In the genomic region with DNA sequence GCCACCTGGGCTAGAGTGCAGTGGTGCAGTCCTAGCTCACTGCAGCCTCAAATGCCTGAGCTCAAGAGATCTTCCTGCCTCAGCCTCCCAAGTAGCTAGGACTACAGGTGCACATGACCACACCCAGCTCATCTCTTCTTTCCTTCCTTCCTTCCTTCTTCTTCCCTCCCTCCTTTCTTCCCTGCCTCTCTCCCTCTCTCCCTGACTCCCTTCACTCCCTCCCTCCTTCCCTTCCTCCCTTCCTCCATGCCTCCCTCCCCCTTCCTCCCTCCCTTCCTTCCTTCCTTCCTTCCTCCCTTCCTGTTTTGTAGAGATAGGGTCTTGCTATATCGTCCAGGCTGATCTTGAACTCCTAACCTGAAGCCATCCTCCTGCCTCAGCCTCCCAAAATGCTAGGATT, we compare ENCODE assay signal across 24 cellular contexts. TPM values are rescaled to one million over a fixed set of nuclear protein-coding genes. Genes with fewer than 3 reads are reported as not detected.
DNase-seq lines count a peak whose midpoint lies in the region; FAIRE-seq and TF ChIP-seq lines count a peak whose summit lies in the region.
"Had no signal": no experiment of that assay in that cellular context is flagged by ENCODE, and none has a peak within 500 bp of the region (broad histone marks: within the 10 kb centered on the region; RNA-seq: fewer than 3 reads in every experiment).

No MANE protein-coding gene starts in this region.

- peaks cover 3% of the 10 kb centered on the region; the same call in 1 of the 2 replicates for H3K9me3 Mint-ChIP-seq in HFFc6
- H3K9me3 Mint-ChIP-seq: CD8-positive, alpha-beta T cell; IgD-negative memory B cell had no signal

- peaks cover 22% of the 10 kb centered on the region for H3K27me3 Mint-ChIP-seq in HFFc6 (ENCODE audit: insufficient read depth)

- 66 to 80% (median 72%) methylated on average over 1 of the region's 1 CpG for WGBS in small intestine, 3 donors

- DNase-seq in HFFc6 (no peak), breast epithelium (ENCODE audit: low spot score in 2 of 2) (no peak), uterus (no peak), G401 (ENCODE audit: low spot score) (no peak), NCI-H2029 treated with DMSO at 0.1 percent for 48 hours (lab: John Stamatoyannopoulos, UW) (no peak), small intestine (no peak)
- DNase-seq: CD8-positive, alpha-beta T cell; DMS53; EL; Kasumi-1; MM.1S; NCI-H1092 treated with DMSO at 0.1 percent for 48 hours; NCI-H146; NCI-H2081; NK-92 treated with Interleukin-12 subunit alpha and Interleukin-12 subunit beta, amount 100 ng/mL, for 24 hours; Right ventricle myocardium superior had no signal

- intact Hi-C loops in breast epithelium (cut with DNase I; ENCODE audit: low total_unique reads) = loop anchor here (2.0 to 10.0 kb wide), 2 partner anchors 59 to 111 kb away; partner anchors contain the start of gene LGALS3BP
- intact Hi-C loops in uterus (cut with DNase I; ENCODE audit: low total_unique reads) = loop anchor here (10.0 kb wide), 1 partner anchor 61 kb away; the partner anchor contains the start of gene TIMP2

- FAIRE-seq in small intestine (lab: Jason Lieb, UNC) = no peak
- FAIRE-seq: GM12891, RCC 7860 had no signal

- peak overlapping the region; percentile 72; the same call in 1 of the 2 replicates for H3K27ac Mint-ChIP-seq in HFFc6
- H3K27ac Mint-ChIP-seq: CD8-positive, alpha-beta T cell; IgD-negative memory B cell had no signal

- TF ChIP-seq CTCF in HFFc6 (IDR thresholded peaks at IDR 0.05) (no peak), breast epithelium (IDR thresholded peaks at IDR 0.05) (no peak), neutrophil (IDR thresholded peaks at IDR 0.05) (no peak), uterus (IDR thresholded peaks at IDR 0.05) (no peak)

- H3K27me3 ChIP-seq in breast epithelium = no peaks in the 10 kb centered on the region
- H3K27me3 ChIP-seq in neutrophil = no peaks in the 10 kb centered on the region
- no peaks in the 10 kb centered on the region for H3K27me3 ChIP-seq in uterus
- H3K27me3 ChIP-seq in small intestine (ENCODE audit: control insufficient read depth in 2 of 2, insufficient read depth in 2 of 2, low read length in 2 of 2) = no peaks in the 10 kb centered on the region
- H3K27me3 ChIP-seq: BLaER1 had no signal

- no peaks in the 10 kb centered on the region for H3K9me3 ChIP-seq in breast epithelium
- no peaks in the 10 kb centered on the region for H3K9me3 ChIP-seq in neutrophil
- no peaks in the 10 kb centered on the region for H3K9me3 ChIP-seq in uterus
- H3K9me3 ChIP-seq in small intestine (ENCODE audit: control insufficient read depth, low read depth) = no peaks in the 10 kb centered on the region
- H3K9me3 ChIP-seq: BLaER1 had no signal

- peaks cover 38% of the 10 kb centered on the region for H3K36me3 Mint-ChIP-seq in HFFc6 (ENCODE audit: low read depth)
- H3K36me3 Mint-ChIP-seq: CD8-positive, alpha-beta T cell had no signal

- peaks cover 67% of the 10 kb centered on the region for H3K4me1 Mint-ChIP-seq in HFFc6 (ENCODE audit: low read depth)

- in situ Hi-C loops in G401 (cut with HindIII; ENCODE audit: low sequenced_read_pairs) = no loop called here

- H3K36me3 ChIP-seq in breast epithelium = no peaks in the 10 kb centered on the region
- H3K36me3 ChIP-seq in neutrophil = peaks cover 51% of the 10 kb centered on the region
- H3K36me3 ChIP-seq in uterus = no peaks in the 10 kb centered on the region
- no peaks in the 10 kb centered on the region for H3K36me3 ChIP-seq in small intestine (ENCODE audit: control insufficient read depth in 2 of 2, insufficient read depth in 2 of 2, low read length in 2 of 2)

- no peaks in the 10 kb centered on the region for H3K4me1 ChIP-seq in breast epithelium
- H3K4me1 ChIP-seq in neutrophil (ENCODE audit: control insufficient read depth in 1 of 2, insufficient read depth in 1 of 2, low read depth in 1 of 2, low read length in 1 of 2) = peaks cover 42 to 49% of the 10 kb centered on the region in 2 experiments
- no peaks in the 10 kb centered on the region for H3K4me1 ChIP-seq in uterus
- H3K4me1 ChIP-seq in small intestine (ENCODE audit: control insufficient read depth in 2 of 2, insufficient read depth in 1 of 2, low read depth in 1 of 2, low read length in 1 of 2) = peaks cover 0 to 4% of the 10 kb centered on the region in 2 donors

- H3K27ac ChIP-seq in breast epithelium (peak overlapping the region; percentile 30 to 74), neutrophil (peak overlapping the region; percentile 85), uterus (peak overlapping the region; percentile 84 to 92), small intestine (ENCODE audit: low read depth in 1 of 2, low read length in 1 of 2) (no peak overlapping the region)
- H3K27ac ChIP-seq: BLaER1, HL-60, SK-N-MC had no signal

- H3K4me3 ChIP-seq in breast epithelium (no peak overlapping the region), neutrophil (ENCODE audit: low read depth in 1 of 2, low read length in 1 of 2) (no peak overlapping the region), uterus (no peak overlapping the region), small intestine (ENCODE audit: low read depth in 1 of 2, low read length in 2 of 2) (no peak overlapping the region)
- H3K4me3 ChIP-seq: BLaER1, SK-N-MC had no signal

- TF ChIP-seq POLR2A in breast epithelium (IDR thresholded peaks at IDR 0.05) (no peak), uterus (IDR thresholded peaks at IDR 0.05) (no peak)

- H3K4me3 Mint-ChIP-seq in HFFc6 = peak overlapping the region; percentile 60; the same call in 1 of the 2 replicates
- H3K4me3 Mint-ChIP-seq: CD8-positive, alpha-beta T cell had no signal

RNA-seq across cellular contexts. Expression of gene USP36, which starts 23.5 kb away (rescaled TPM):
- 10 to 100 TPM; 43.6 to 50.3 (median 46.2) TPM for total RNA-seq in HFFc6 (2021; fragmentation: NEBNext Ultra II Directional; extraction: Animal tissue kit (Norgen Biotek cat#: 25700))
- total RNA-seq in breast epithelium = 10 to 100 TPM; 50.2 to 58.8 (median 55.4) TPM
- 100 to 1,000 TPM in 1 of 4 donors, 10 to 100 TPM in 2, 1 to 10 TPM in 1; 6.5 to 102 (median 31.9) TPM for total RNA-seq in uterus
- 10.1 and 10.4 TPM in 2 replicates for total RNA-seq in G401 (2014; rRNA removed; shearing (Covaris generic))
- 10 to 100 TPM in 2 of 3 donors, 1 to 10 TPM in 1; 8.1 to 19.6 (median 18.6) TPM for polyA plus RNA-seq in small intestine

RNA-seq across cellular contexts. Expression of gene CEP295NL, which starts 38.9 kb away (rescaled TPM):
- 1 to 10 TPM in 4 of 6 experiments, under 1 TPM in 2; 0.85 to 2.7 (median 1.6) TPM for total RNA-seq in HFFc6 (2021; fragmentation: NEBNext Ultra II Directional; extraction: Animal tissue kit (Norgen Biotek cat#: 25700))
- 1 to 10 TPM; 1.8 to 7.2 (median 2.6) TPM for total RNA-seq in breast epithelium
- 10 to 100 TPM in 1 of 4 donors, 1 to 10 TPM in 2, not detected in 1; 1.8 to 14.5 (median 3.8) TPM for total RNA-seq in uterus
- total RNA-seq in G401 (2014; rRNA removed; shearing (Covaris generic)) = 0.37 TPM in 1 of 2 replicates, not detected in the other
- polyA plus RNA-seq in small intestine = under 1 TPM in 1 of 3 donors, not detected in 2; 0.25 TPM
- total RNA-seq: H4 had no signal

Comparison
In these comparisons a context has a peak if more than half of its experiments do, and no peak if none do; other contexts are left out.
1. H3K27ac ChIP-seq: peak in breast epithelium (2 of 2), neutrophil (single experiment) and uterus (2 of 2); none in small intestine (0 of 2).